ENCODE assay signal across 8 cellular contexts in genomic region chr17:47205419-47205963, GRCh38. TPM values are rescaled to one million over a fixed set of nuclear protein-coding genes. Genes with fewer than 3 reads are reported as not detected.
A peak's percentile ranks its signal among the peaks of the same experiment; 100 is the strongest.
DNase-seq lines count a peak whose midpoint lies in the region; ATAC-seq, FAIRE-seq and TF ChIP-seq lines count a peak whose summit lies in the region.

No MANE protein-coding gene starts in this region.

- H3K4me2 ChIP-seq in keratinocyte (ENCODE audit: control insufficient read depth, extremely low read depth, insufficient read depth, low read depth, low read length) = peak overlapping the region; percentile 67

- no peaks in the 10 kb centered on the region for H3K9me1 ChIP-seq in keratinocyte (ENCODE audit: control insufficient read depth, extremely low read depth, insufficient read depth, low read length)

- no peak overlapping the region for H3K27ac ChIP-seq in keratinocyte (ENCODE audit: control insufficient read depth, insufficient read depth, low read length)

- no peaks in the 10 kb centered on the region for H3K27me3 ChIP-seq in keratinocyte (ENCODE audit: control insufficient read depth, extremely low read depth, insufficient read depth, low read length)

- H2AFZ ChIP-seq in keratinocyte (ENCODE audit: control insufficient read depth, low read length) = peak overlapping the region; percentile 82

- H3K4me1 ChIP-seq in keratinocyte (ENCODE audit: control insufficient read depth, extremely low read depth, insufficient read depth, low read length) = peaks cover 11% of the 10 kb centered on the region

- no peak for TF ChIP-seq CTCF in keratinocyte (optimal IDR thresholded peaks at IDR 0.05 in 1 of 3, IDR thresholded peaks at IDR 0.05 in 1 of 3, conservative IDR thresholded peaks at IDR 0.05 in 1 of 3; ENCODE audit: extremely low read depth in 1 of 3, insufficient read depth in 2 of 3, low read length in 3 of 3)

- FAIRE-seq in keratinocyte (lab: Jason Lieb, UNC) = no peak

- no peaks in the 10 kb centered on the region for H4K20me1 ChIP-seq in keratinocyte (ENCODE audit: control insufficient read depth, extremely low read depth, insufficient read depth, low read length)

- H3K4me3 ChIP-seq in keratinocyte (ENCODE audit: control insufficient read depth in 2 of 3, extremely low read depth in 1 of 3, insufficient read depth in 2 of 3, low read depth in 1 of 3, low read length in 3 of 3) = peak overlapping the region in 1 of 3 experiments; percentile 35

- no peaks in the 10 kb centered on the region for H3K36me3 ChIP-seq in keratinocyte (ENCODE audit: control insufficient read depth in 2 of 2, extremely low read depth in 1 of 2, insufficient read depth in 2 of 2, low read length in 2 of 2)

- peak; percentile 32 for ATAC-seq in GM18499 (IDR thresholded peaks at IDR 0.05; ENCODE audit: insufficient read depth, unreplicated experiment)
- peak; percentile 44 for ATAC-seq in HG02678 (IDR thresholded peaks at IDR 0.05; ENCODE audit: unreplicated experiment)

- H3K9ac ChIP-seq in keratinocyte (ENCODE audit: control insufficient read depth, extremely low read depth, insufficient read depth, low read length) = no peak overlapping the region

- dilution Hi-C loops in keratinocyte (cut with MboI; ENCODE audit: extremely low pct_ligation_motif_present, low sequenced_read_pairs) = no loop called here

- H3K79me2 ChIP-seq in keratinocyte (ENCODE audit: control insufficient read depth, insufficient read depth, low read length) = no peaks in the 10 kb centered on the region

- DNase-seq in RPMI7951 (ENCODE audit: low read depth) (peak; percentile 70), amniotic stem cell (lab: John Stamatoyannopoulos, UW) (peak; percentile 61), keratinocyte (ENCODE audit: low read depth, low spot score) (no peak), UCSD-AML1 (lab: John Stamatoyannopoulos, UW; ENCODE audit: unreplicated experiment) (no peak), SHP77 (lab: John Stamatoyannopoulos, UW) (no peak)
- DNase-seq in stimulated activated CD4-positive, alpha-beta T cell treated with anti-CD3 and anti-CD28 coated beads, Interleukin-4, amount 100 ng/mL, for 1 hour = peak; percentile 58

- H3K9me3 ChIP-seq in keratinocyte (ENCODE audit: control insufficient read depth, low read depth, low read length) = no peaks in the 10 kb centered on the region

RNA-seq across cellular contexts. Expression of gene MYL4, which starts 3.7 kb away (rescaled TPM):
- total RNA-seq in RPMI7951 (2014; rRNA removed; shearing (Covaris generic)) = not detected in 2 replicates
- not detected in 3 replicates for polyA plus RNA-seq in keratinocyte
- not detected for polyA plus RNA-seq in keratinocyte (2011; ENCODE audit: low read depth)
- polyA plus RNA-seq in keratinocyte (2011; cell fraction: cytosol; rRNA removed) = not detected in 2 replicates
- not detected in 2 replicates for polyA plus RNA-seq in keratinocyte (2011; cell fraction: nucleus; rRNA removed)
- polyA plus RNA-seq in keratinocyte (2012; ENCODE audit: low replicate concordance) = not detected in 2 replicates
- polyA minus RNA-seq in keratinocyte = not detected in 3 replicates
- polyA minus RNA-seq in keratinocyte (2011; cell fraction: cytosol; rRNA and poly(A)+ RNA removed) = not detected
- polyA minus RNA-seq in keratinocyte (2011; cell fraction: nucleus; rRNA and poly(A)+ RNA removed) = not detected in 2 replicates

RNA-seq across cellular contexts. Expression of gene CDC27, which starts 16.4 kb away (rescaled TPM):
- 78.6 and 109 TPM in 2 replicates for total RNA-seq in RPMI7951 (2014; rRNA removed; shearing (Covaris generic))
- polyA plus RNA-seq in keratinocyte = 70.8 to 95.6 TPM (median 94.0 TPM) in 3 replicates
- polyA plus RNA-seq in keratinocyte (2011; ENCODE audit: low read depth) = 15.4 TPM
- 48.6 and 93.0 TPM in 2 replicates for polyA plus RNA-seq in keratinocyte (2011; cell fraction: cytosol; rRNA removed)
- polyA plus RNA-seq in keratinocyte (2011; cell fraction: nucleus; rRNA removed) = 70.8 TPM in 2 replicates
- 25.2 and 74.5 TPM in 2 replicates for polyA plus RNA-seq in keratinocyte (2012; ENCODE audit: low replicate concordance)
- 81.4 to 257 TPM (median 172 TPM) in 3 replicates for polyA minus RNA-seq in keratinocyte
- polyA minus RNA-seq in keratinocyte (2011; cell fraction: cytosol; rRNA and poly(A)+ RNA removed) = 87.5 TPM
- polyA minus RNA-seq in keratinocyte (2011; cell fraction: nucleus; rRNA and poly(A)+ RNA removed) = 45.7 and 98.0 TPM in 2 replicates

RNA-seq across cellular contexts. Expression of gene ITGB3, which starts 48.1 kb away (rescaled TPM):
- total RNA-seq in RPMI7951 (2014; rRNA removed; shearing (Covaris generic)) = 19.7 and 26.7 TPM in 2 replicates
- polyA plus RNA-seq in keratinocyte = not detected in 3 replicates
- not detected for polyA plus RNA-seq in keratinocyte (2011; ENCODE audit: low read depth)
- not detected in 2 replicates for polyA plus RNA-seq in keratinocyte (2011; cell fraction: cytosol; rRNA removed)
- 0.21 TPM in 1 of 2 replicates, not detected in the other for polyA plus RNA-seq in keratinocyte (2011; cell fraction: nucleus; rRNA removed)
- polyA plus RNA-seq in keratinocyte (2012; ENCODE audit: low replicate concordance) = not detected in 2 replicates
- polyA minus RNA-seq in keratinocyte = not detected in 3 replicates
- not detected for polyA minus RNA-seq in keratinocyte (2011; cell fraction: cytosol; rRNA and poly(A)+ RNA removed)
- polyA minus RNA-seq in keratinocyte (2011; cell fraction: nucleus; rRNA and poly(A)+ RNA removed) = 0.63 TPM in 1 of 2 replicates, not detected in the other

Comparison
In these comparisons a context has a peak if more than half of its experiments do, and no peak if none do; other contexts are left out.
1. DNase-seq: peak in RPMI7951 (single experiment), amniotic stem cell (single experiment) and stimulated activated CD4-positive, alpha-beta T cell treated with anti-CD3 and anti-CD28 coated beads, Interleukin-4, amount 100 ng/mL, for 1 hour (single experiment); none in keratinocyte (single experiment), UCSD-AML1 (single experiment) and SHP77 (0 of 2).